35 cellular contexts compared by ENCODE assay signal in the genomic region with DNA sequence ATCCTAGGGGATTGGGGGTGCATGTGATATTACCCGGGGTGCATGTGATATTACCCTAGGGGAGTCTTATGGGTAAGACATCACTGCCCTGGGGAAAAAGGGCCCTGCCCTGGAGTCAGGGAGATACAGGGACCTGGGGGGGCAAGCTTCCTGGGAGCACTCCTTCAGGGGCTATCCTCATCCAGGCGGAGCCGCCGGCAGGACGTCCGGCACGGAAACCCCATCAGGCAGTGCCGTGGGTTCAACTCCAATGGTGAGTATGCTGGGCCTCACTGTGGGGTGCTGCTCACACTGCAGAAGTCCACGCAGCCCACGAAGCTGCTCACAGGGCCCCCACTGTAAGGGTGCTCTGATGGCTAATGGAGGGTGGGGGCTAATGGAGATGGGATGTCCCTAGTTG. TPM values are rescaled to one million over a fixed set of nuclear protein-coding genes. Genes with fewer than 3 reads are reported as not detected.
"Had no signal": no experiment of that assay in that cellular context is flagged by ENCODE, and none has a peak within 500 bp of the region (broad histone marks: within the 10 kb centered on the region; RNA-seq: fewer than 3 reads in every experiment).

No MANE protein-coding gene starts in this region.

- H3K27me3 ChIP-seq: neural progenitor cell, neutrophil, pancreas, right atrium auricular region, spleen, suprapubic skin, testis, tibial artery, transverse colon, upper lobe of right lung, uterus had no signal

- H3K4me1 Mint-ChIP-seq: naive B cell; naive thymus-derived CD8-positive, alpha-beta T cell; stimulated activated naive CD8-positive, alpha-beta T cell treated with anti-CD3 and anti-CD28 coated beads, Interleukin-15, amount 100 ng/mL, for 72 hours had no signal

- H3K4me3 ChIP-seq: neural progenitor cell, pancreas, prostate gland, right atrium auricular region, skin epidermis, smooth muscle cell, spleen, suprapubic skin, testis, tibial artery, transverse colon, upper lobe of right lung, uterus had no signal

- H3K9me3 ChIP-seq: neutrophil, pancreas, prostate gland, right atrium auricular region, spleen, suprapubic skin, testis, tibial artery, transverse colon, upper lobe of right lung, uterus had no signal

- H3K36me3 ChIP-seq: neural progenitor cell, neutrophil, pancreas, prostate gland, right atrium auricular region, transverse colon, upper lobe of right lung, uterus had no signal

- H3K9ac ChIP-seq: neural progenitor cell had no signal

- H3K36me3 Mint-ChIP-seq: naive B cell; naive thymus-derived CD8-positive, alpha-beta T cell; natural killer cell treated with Interleukin-12 subunit alpha and Interleukin-12 subunit beta and Interleukin-15 and Interleukin-18, amount 100 ng/mL, for 72 hours; stimulated activated memory B cell treated with anti-CD40 and anti-IgM and Interleukin-4, amounts not matched to agents 10 μg/mL and 1 μg/mL and 100 μg/mL, for 72 hours had no signal

- ATAC-seq: naive thymus-derived CD8-positive, alpha-beta T cell; pancreas; sciatic nerve; stimulated activated memory B cell treated with anti-CD40 and anti-IgM and Interleukin-4, amounts not matched to agents 10 μg/mL and 1 μg/mL and 100 μg/mL, for 72 hours; stimulated activated naive CD8-positive, alpha-beta T cell treated with anti-CD3 and anti-CD28 coated beads, Interleukin-15, amount 100 ng/mL, for 72 hours; stimulated activated naive CD8-positive, alpha-beta T cell treated with anti-CD3 and anti-CD28 coated beads, Interleukin-15, Interleukin-2, amounts not matched to agents 100 U/mL and 50 U/mL, for 24 hours; upper lobe of right lung had no signal

- FAIRE-seq: pancreas had no signal

- H3K27ac ChIP-seq: neural progenitor cell, neutrophil, pancreas, prostate gland, right atrium auricular region, skin epidermis, spleen, suprapubic skin, testis, tibial artery, transverse colon, upper lobe of right lung, uterus had no signal

- H3K4me2 ChIP-seq: neural progenitor cell, smooth muscle cell had no signal

- H3K9me3 Mint-ChIP-seq: naive B cell; naive thymus-derived CD8-positive, alpha-beta T cell; natural killer cell treated with Interleukin-12 subunit alpha and Interleukin-12 subunit beta and Interleukin-15 and Interleukin-18, amount 100 ng/mL, for 72 hours; neural progenitor cell; stimulated activated memory B cell treated with anti-CD40 and anti-IgM and Interleukin-4, amounts not matched to agents 10 μg/mL and 1 μg/mL and 100 μg/mL, for 72 hours; stimulated activated naive CD8-positive, alpha-beta T cell treated with anti-CD3 and anti-CD28 coated beads, Interleukin-15, amount 100 ng/mL, for 72 hours; type B pancreatic cell had no signal

- H3K4me3 Mint-ChIP-seq: naive B cell; naive thymus-derived CD8-positive, alpha-beta T cell; natural killer cell treated with Interleukin-12 subunit alpha and Interleukin-12 subunit beta and Interleukin-15 and Interleukin-18, amount 100 ng/mL, for 72 hours; neural progenitor cell; stimulated activated memory B cell treated with anti-CD40 and anti-IgM and Interleukin-4, amounts not matched to agents 10 μg/mL and 1 μg/mL and 100 μg/mL, for 72 hours; stimulated activated naive CD8-positive, alpha-beta T cell treated with anti-CD3 and anti-CD28 coated beads, Interleukin-15, amount 100 ng/mL, for 72 hours; type B pancreatic cell had no signal

- H3K27me3 Mint-ChIP-seq: natural killer cell treated with Interleukin-12 subunit alpha and Interleukin-12 subunit beta and Interleukin-15 and Interleukin-18, amount 100 ng/mL, for 72 hours; type B pancreatic cell had no signal

- H3K4me1 ChIP-seq: pancreas, prostate gland, right atrium auricular region, testis, transverse colon, upper lobe of right lung, uterus had no signal

- H2AFZ ChIP-seq: neural progenitor cell had no signal

- H3K27ac Mint-ChIP-seq: naive B cell; naive thymus-derived CD8-positive, alpha-beta T cell; natural killer cell treated with Interleukin-12 subunit alpha and Interleukin-12 subunit beta and Interleukin-15 and Interleukin-18, amount 100 ng/mL, for 72 hours; neural progenitor cell; stimulated activated memory B cell treated with anti-CD40 and anti-IgM and Interleukin-4, amounts not matched to agents 10 μg/mL and 1 μg/mL and 100 μg/mL, for 72 hours; stimulated activated naive CD8-positive, alpha-beta T cell treated with anti-CD3 and anti-CD28 coated beads, Interleukin-15, amount 100 ng/mL, for 72 hours; type B pancreatic cell had no signal

- DNase-seq: naive B cell; naive thymus-derived CD8-positive, alpha-beta T cell; nucleus accumbens; retina; spleen; stimulated activated CD4-positive, alpha-beta T cell treated with anti-CD3 and anti-CD28 coated beads, Interleukin-12 subunit alpha, Interleukin-12 subunit beta, amount 100 ng/mL, for 4 hours; stimulated activated CD4-positive, alpha-beta T cell treated with anti-CD3 and anti-CD28 coated beads, Interleukin-1b, Interleukin-23, amount 100 ng/mL, for 48 hours; stimulated activated CD4-positive, alpha-beta T cell treated with anti-CD3 and anti-CD28 coated beads, Interleukin-4, amount 100 ng/mL, for 1 hour; stimulated activated CD4-positive, alpha-beta T cell treated with anti-CD3 and anti-CD28 coated beads, Interleukin-4, amount 100 ng/mL, for 4 hours; stimulated activated CD8-positive, alpha-beta memory T cell treated with anti-CD3 and anti-CD28 coated beads, Interleukin-4, amount 100 ng/mL, for 48 hours; stimulated activated naive CD4-positive, alpha-beta T cell; stimulated activated naive CD8-positive, alpha-beta T cell treated with anti-CD3 and anti-CD28 coated beads, Interleukin-15, amount 100 ng/mL, for 72 hours; stimulated activated naive CD8-positive, alpha-beta T cell treated with anti-CD3 and anti-CD28 coated beads, Interleukin-15, Interleukin-2, amounts not matched to agents 100 U/mL and 50 U/mL, for 24 hours; substantia nigra; testis; tibial artery; transverse colon; upper lobe of right lung; uterus had no signal

RNA-seq across cellular contexts. Expression of gene GNAT1, which starts 5.3 kb away (rescaled TPM):
- total RNA-seq: naive thymus-derived CD8-positive, alpha-beta T cell; natural killer cell treated with Interleukin-12 subunit alpha and Interleukin-12 subunit beta and Interleukin-15 and Interleukin-18, amount 100 ng/mL, for 72 hours; osteocyte; pancreas; posterior vena cava; prostate gland; right atrium auricular region; sciatic nerve; smooth muscle cell; transverse colon; upper lobe of right lung; urinary bladder; uterus had no signal
- polyA plus RNA-seq: naive thymus-derived CD8-positive, alpha-beta T cell; neural cell; pancreas; smooth muscle cell; urinary bladder had no signal

RNA-seq across cellular contexts. Expression of gene SLC38A3, which starts 19.0 kb away (rescaled TPM):
- total RNA-seq: naive thymus-derived CD8-positive, alpha-beta T cell; natural killer cell treated with Interleukin-12 subunit alpha and Interleukin-12 subunit beta and Interleukin-15 and Interleukin-18, amount 100 ng/mL, for 72 hours; spleen; transverse colon; upper lobe of right lung had no signal
- polyA plus RNA-seq: naive thymus-derived CD8-positive, alpha-beta T cell; neural cell had no signal

RNA-seq across cellular contexts. Expression of gene SEMA3F, which starts 31.0 kb away (rescaled TPM):
- total RNA-seq: naive thymus-derived CD8-positive, alpha-beta T cell had no signal
- polyA plus RNA-seq: naive thymus-derived CD8-positive, alpha-beta T cell had no signal
